In genomic region chr17:40539711-40540411, GRCh38 we compare ENCODE assay signal across 10 cellular contexts. TPM values are rescaled to one million over a fixed set of nuclear protein-coding genes. Genes with fewer than 3 reads are reported as not detected.
DNase-seq lines count a peak whose midpoint lies in the region; ATAC-seq and TF ChIP-seq lines count a peak whose summit lies in the region.
"Had no signal": no experiment of that assay in that cellular context is flagged by ENCODE, and none has a peak within 500 bp of the region (broad histone marks: within the 10 kb centered on the region; RNA-seq: fewer than 3 reads in every experiment).

No MANE protein-coding gene starts in this region.

- H3K4me3 Mint-ChIP-seq in stimulated activated naive B cell treated with anti-CD40 and anti-IgM and Interleukin-4, amounts not matched to agents 10 μg/mL and 1 μg/mL and 100 μg/mL, for 72 hours: no peak overlapping the region

- peaks cover 61 to 95% of the 10 kb centered on the region in 2 donors for H3K4me1 Mint-ChIP-seq in stimulated activated naive B cell treated with anti-CD40 and anti-IgM and Interleukin-4, amounts not matched to agents 10 μg/mL and 1 μg/mL and 100 μg/mL, for 72 hours

- peak in 1 of 2 donors; percentile 57 for DNase-seq in activated naive CD4-positive, alpha-beta T cell treated with anti-CD3 and anti-CD28 coated beads, Interleukin-2, amount 50 U/mL, for 72 hours (ENCODE audit: low spot score in 2 of 2)
- no peak for DNase-seq in stimulated activated naive B cell treated with anti-CD40 and anti-IgM and Interleukin-4, amounts not matched to agents 10 μg/mL and 1 μg/mL and 100 μg/mL, for 72 hours
- no peak for DNase-seq in NOMO-1 (lab: John Stamatoyannopoulos, UW; ENCODE audit: unreplicated experiment in 2 of 2)
- DNase-seq: Kasumi-1, NCI-H524 had no signal

- no peaks in the 10 kb centered on the region for H3K27me3 Mint-ChIP-seq in stimulated activated naive B cell treated with anti-CD40 and anti-IgM and Interleukin-4, amounts not matched to agents 10 μg/mL and 1 μg/mL and 100 μg/mL, for 72 hours

- H3K36me3 ChIP-seq in KOPT-K1 (ENCODE audit: insufficient read depth, low read length): no peaks in the 10 kb centered on the region
- H3K36me3 ChIP-seq in liver (ENCODE audit: control insufficient read depth in 4 of 4, insufficient read depth in 3 of 4, low read depth in 1 of 4, low read length in 3 of 4): no peaks in the 10 kb centered on the region

- H3K36me3 Mint-ChIP-seq in activated naive CD4-positive, alpha-beta T cell treated with anti-CD3 and anti-CD28 coated beads, Interleukin-2, amount 50 U/mL, for 72 hours: peaks cover 0 to 5% of the 10 kb centered on the region in 2 donors
- H3K36me3 Mint-ChIP-seq in stimulated activated naive B cell treated with anti-CD40 and anti-IgM and Interleukin-4, amounts not matched to agents 10 μg/mL and 1 μg/mL and 100 μg/mL, for 72 hours: no peaks in the 10 kb centered on the region

- ATAC-seq in activated naive CD4-positive, alpha-beta T cell treated with anti-CD3 and anti-CD28 coated beads, Interleukin-2, amount 50 U/mL, for 72 hours: no peak
- ATAC-seq in stimulated activated naive B cell treated with anti-CD40 and anti-IgM and Interleukin-4, amounts not matched to agents 10 μg/mL and 1 μg/mL and 100 μg/mL, for 72 hours (replicated peaks): no peak
- ATAC-seq in GM18873 (IDR thresholded peaks at IDR 0.05; ENCODE audit: low FRiP score, unreplicated experiment): no peak
- ATAC-seq in HG02763 (IDR thresholded peaks at IDR 0.05; ENCODE audit: unreplicated experiment): no peak

- H3K9me3 Mint-ChIP-seq in activated naive CD4-positive, alpha-beta T cell treated with anti-CD3 and anti-CD28 coated beads, Interleukin-2, amount 50 U/mL, for 72 hours: no peaks in the 10 kb centered on the region
- H3K9me3 Mint-ChIP-seq in stimulated activated naive B cell treated with anti-CD40 and anti-IgM and Interleukin-4, amounts not matched to agents 10 μg/mL and 1 μg/mL and 100 μg/mL, for 72 hours: no peaks in the 10 kb centered on the region

- H3K27ac Mint-ChIP-seq in activated naive CD4-positive, alpha-beta T cell treated with anti-CD3 and anti-CD28 coated beads, Interleukin-2, amount 50 U/mL, for 72 hours: peak overlapping the region; percentile 97 to 100
- peak overlapping the region; percentile 99 for H3K27ac Mint-ChIP-seq in stimulated activated naive B cell treated with anti-CD40 and anti-IgM and Interleukin-4, amounts not matched to agents 10 μg/mL and 1 μg/mL and 100 μg/mL, for 72 hours

- 73% methylated on average over 9 of the region's 9 CpGs for WGBS in liver

- no peak overlapping the region for H3K4me3 ChIP-seq in liver (ENCODE audit: low read depth in 1 of 3, low read length in 3 of 3)

- no peak for TF ChIP-seq RAD21 in liver (IDR thresholded peaks at IDR 0.05)

- H3K9ac ChIP-seq in liver (ENCODE audit: low read depth in 1 of 2, low read length in 2 of 2): peak overlapping the region in 1 of 2 donors; percentile 55

- peak overlapping the region; percentile 77 for H3K27ac ChIP-seq in KOPT-K1 (ENCODE audit: low read depth, low read length, poor library complexity, severe bottlenecking)
- peak overlapping the region; percentile 80 to 93 for H3K27ac ChIP-seq in liver (ENCODE audit: low read depth in 1 of 2, low read length in 2 of 2)

- peaks cover 30 to 60% (median 44%) of the 10 kb centered on the region in 4 donors for H3K4me1 ChIP-seq in liver (ENCODE audit: control insufficient read depth in 4 of 4, insufficient read depth in 4 of 4, low read length in 3 of 4)

- H3K9me3 ChIP-seq in KOPT-K1 (ENCODE audit: insufficient read depth, low read length, poor library complexity, severe bottlenecking) (no peaks in the 10 kb centered on the region), liver (ENCODE audit: control insufficient read depth in 4 of 4, low read length in 3 of 4) (no peaks in the 10 kb centered on the region)

- TF ChIP-seq CTCF in liver (IDR thresholded peaks at IDR 0.05; ENCODE audit: low read depth, low read length, missing input control): no peak

- no peaks in the 10 kb centered on the region for H3K27me3 ChIP-seq in liver (ENCODE audit: control insufficient read depth in 4 of 4, insufficient read depth in 4 of 4, low read length in 3 of 4)

TF ChIP-seq in liver, 16 proteins besides CTCF, POLR2A, EP300 and RAD21:
- TF ChIP-seq SP1 (IDR thresholded peaks at IDR 0.05): peak; percentile 44
- TF ChIP-seq EGR1 (IDR thresholded peaks at IDR 0.05; ENCODE audit: low read depth in 2 of 2): no peak
- TF ChIP-seq ATF3 (IDR thresholded peaks at IDR 0.05): no peak
- peak; percentile 36 for TF ChIP-seq REST (IDR thresholded peaks at IDR 0.05)
- TF ChIP-seq MAX (IDR thresholded peaks at IDR 0.05): no peak
- no peak for TF ChIP-seq HNF4G (IDR thresholded peaks at IDR 0.05)
- no peak for TF ChIP-seq ZBTB33 (IDR thresholded peaks at IDR 0.05)
- TF ChIP-seq HNF4A (conservative IDR thresholded peaks at IDR 0.05): peak; percentile 86 to 87
- TF ChIP-seq RXRA (IDR thresholded peaks at IDR 0.05): peak; percentile 42 to 63
- peak; percentile 23 for TF ChIP-seq YY1 (IDR thresholded peaks at IDR 0.05)
- TF ChIP-seq JUND (IDR thresholded peaks at IDR 0.05): no peak
- no peak for TF ChIP-seq NR2F2 (IDR thresholded peaks at IDR 0.05)
- TF ChIP-seq FOXA2 (IDR thresholded peaks at IDR 0.05): peak; percentile 8
- TF ChIP-seq FOXA1 (IDR thresholded peaks at IDR 0.05): no peak
- TF ChIP-seq TAF1 (conservative IDR thresholded peaks at IDR 0.05): no peak
- no peak for TF ChIP-seq GABPA (IDR thresholded peaks at IDR 0.05 in 1 of 2, conservative IDR thresholded peaks at IDR 0.05 in 1 of 2)

RNA-seq across cellular contexts. Expression of gene CCR7, which starts 25.4 kb away (rescaled TPM):
- 100 to 1,000 TPM; 287 to 301 TPM for total RNA-seq in activated naive CD4-positive, alpha-beta T cell treated with anti-CD3 and anti-CD28 coated beads, Interleukin-2, amount 50 U/mL, for 72 hours
- under 1 TPM; 0.08 to 0.89 TPM for total RNA-seq in liver
- polyA plus RNA-seq in liver: under 1 TPM; 0.16 to 0.40 TPM
- total RNA-seq: Daoy had no signal

RNA-seq across cellular contexts. Expression of gene TNS4, which starts 38.4 kb away (rescaled TPM):
- 10 to 100 TPM in 1 of 2 donors, 1 to 10 TPM in 1; 1.7 to 11.6 TPM for total RNA-seq in activated naive CD4-positive, alpha-beta T cell treated with anti-CD3 and anti-CD28 coated beads, Interleukin-2, amount 50 U/mL, for 72 hours
- total RNA-seq in liver: under 1 TPM in 1 of 2 donors, not detected in 1; 0.08 TPM
- polyA plus RNA-seq in liver: not detected

Comparison
In these comparisons a context has a peak if more than half of its experiments do, and no peak if none do; other contexts are left out.
1. RNA of gene CCR7, which starts 25.4 kb away (total RNA-seq): 287 to 301 TPM in activated naive CD4-positive, alpha-beta T cell treated with anti-CD3 and anti-CD28 coated beads, Interleukin-2, amount 50 U/mL, for 72 hours; 0.08 to 0.89 TPM in liver; every median in the first group is over 100 times any median in the second.